In the genomic region with DNA sequence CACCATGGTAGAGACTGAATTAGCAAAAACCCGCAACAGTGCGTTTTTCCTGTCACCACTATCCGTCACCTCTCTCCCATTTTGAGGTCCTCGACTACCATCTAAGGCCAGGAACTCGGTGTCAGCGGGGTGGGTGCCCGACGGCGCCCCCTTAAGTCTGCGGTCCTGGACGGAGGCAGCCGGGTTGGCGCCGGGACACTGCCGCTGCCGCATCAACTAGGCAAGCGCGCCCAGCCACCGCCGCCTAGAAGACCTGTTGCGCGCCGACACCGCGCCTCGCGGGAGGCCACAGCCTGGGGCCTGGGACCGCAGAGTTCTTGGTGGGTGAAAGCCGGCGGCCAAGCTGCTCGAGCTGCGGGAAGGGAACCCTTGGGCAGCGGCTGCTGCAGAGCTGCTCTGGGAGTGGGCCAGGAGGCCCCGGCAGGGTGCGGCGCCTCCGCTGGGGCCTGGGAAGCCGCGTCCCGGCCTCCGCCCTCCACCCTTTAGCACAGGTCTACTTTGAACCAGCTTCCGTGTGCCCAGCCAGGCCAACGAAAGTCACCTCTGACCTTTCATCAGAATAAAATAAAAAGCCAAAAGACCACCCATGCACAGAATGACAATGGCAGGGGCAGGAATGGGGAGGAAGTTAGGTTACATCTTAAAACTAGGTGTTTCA, we compare ENCODE assay signal across 17 cellular contexts. TPM values are rescaled to one million over a fixed set of nuclear protein-coding genes. Genes with fewer than 3 reads are reported as not detected.
DNase-seq lines count a peak whose midpoint lies in the region; ATAC-seq, FAIRE-seq and TF ChIP-seq lines count a peak whose summit lies in the region.
"Had no signal": no experiment of that assay in that cellular context is flagged by ENCODE, and none has a peak within 500 bp of the region (broad histone marks: within the 10 kb centered on the region; RNA-seq: fewer than 3 reads in every experiment).

No MANE protein-coding gene starts in this region.

- H3K56ac ChIP-seq in H9 (ENCODE audit: insufficient read length, low read depth, low read length): no peak overlapping the region

- no peak overlapping the region for H3K4ac ChIP-seq in H9 (ENCODE audit: low read depth, low read length)

- H3K18ac ChIP-seq in H9 (ENCODE audit: insufficient read length, low read depth, low read length): no peak overlapping the region

- H3K9me3 Mint-ChIP-seq in H9 (peaks cover 0 to 3% of the 10 kb centered on the region in 2 experiments; a peak in 3 of 5 replicates), nephron progenitor cell (no peaks in the 10 kb centered on the region)
- H3K9me3 Mint-ChIP-seq: activated naive CD4-positive, alpha-beta T cell treated with anti-CD3 and anti-CD28 coated beads, Interleukin-2, amount 50 U/mL, for 72 hours; CD4-positive, alpha-beta T cell had no signal

- intact Hi-C loops in endothelial cell of umbilical vein (cut with micrococcal nuclease) (no loop called here), sigmoid colon (cut with DNase I) (no loop called here)

- H4K20me1 ChIP-seq in H9 (ENCODE audit: control insufficient read depth, insufficient read depth, insufficient read length) (no peaks in the 10 kb centered on the region), endothelial cell of umbilical vein (replicated peaks; ENCODE audit: control insufficient read depth, extremely low read depth, insufficient read depth, low read length) (no peaks in the 10 kb centered on the region)

- H3K27me3 ChIP-seq in H9 (ENCODE audit: insufficient read depth, low read length) (peaks cover 47% of the 10 kb centered on the region), endothelial cell of umbilical vein (ENCODE audit: control insufficient read depth in 2 of 2, insufficient read depth in 2 of 2, low read length in 2 of 2) (peaks cover 69 to 80% of the 10 kb centered on the region in 2 experiments), sigmoid colon (peaks cover 50 to 98% (median 74%) of the 10 kb centered on the region in 3 donors)

- H3K4me3 Mint-ChIP-seq in H9 (peak overlapping the region; percentile 72 to 76), nephron progenitor cell (no peak overlapping the region)
- H3K4me3 Mint-ChIP-seq: HFFc6 had no signal

- CTCF ChIA-PET in endothelial cell of umbilical vein (lab: Charles Lee): no interaction called here

- TF ChIP-seq EP300 in sigmoid colon (IDR thresholded peaks at IDR 0.05): no peak

- H3K4me3 ChIP-seq in endothelial cell of umbilical vein (replicated peaks in 1 of 3; ENCODE audit: insufficient read depth in 1 of 3, low read depth in 1 of 3, low read length in 3 of 3) (no peak overlapping the region), sigmoid colon (no peak overlapping the region)
- H3K4me3 ChIP-seq: pancreas had no signal

- H3K9me3 ChIP-seq in H9 (ENCODE audit: control insufficient read depth, low read depth, low read length) (no peaks in the 10 kb centered on the region), endothelial cell of umbilical vein (replicated peaks; ENCODE audit: control insufficient read depth, insufficient read depth, low read length) (no peaks in the 10 kb centered on the region), sigmoid colon (no peaks in the 10 kb centered on the region)
- H3K9me3 ChIP-seq: pancreas had no signal

- TF ChIP-seq CTCF in H9 (conservative IDR thresholded peaks at IDR 0.05): peak; percentile 63
- no peak for TF ChIP-seq CTCF in endothelial cell of umbilical vein (IDR thresholded peaks at IDR 0.05; ENCODE audit: extremely low read depth in 1 of 2, insufficient read depth in 1 of 2, low read depth in 1 of 2, low read length in 2 of 2)
- TF ChIP-seq CTCF in nephron progenitor cell (IDR thresholded peaks at IDR 0.05): peak; percentile 8
- no peak for TF ChIP-seq CTCF in sigmoid colon (IDR thresholded peaks at IDR 0.05)

- TF ChIP-seq POLR2A in endothelial cell of umbilical vein (IDR thresholded peaks at IDR 0.05; ENCODE audit: low read depth, low read length) (no peak), sigmoid colon (IDR thresholded peaks at IDR 0.05) (no peak)

- FAIRE-seq in endothelial cell of umbilical vein (lab: Jason Lieb, UNC): no peak
- FAIRE-seq: frontal cortex, islet of Langerhans, pancreas had no signal

- no peak overlapping the region for H4K8ac ChIP-seq in H9 (replicated peaks; ENCODE audit: insufficient read length, low read depth, low read length)

- no peak for ATAC-seq in HG02870 (IDR thresholded peaks at IDR 0.05; ENCODE audit: unreplicated experiment)
- ATAC-seq: pancreas had no signal

- no peak overlapping the region for H2BK20ac ChIP-seq in H9 (ENCODE audit: low read depth, low read length, poor library complexity, severe bottlenecking)

- H2BK5ac ChIP-seq in H9 (ENCODE audit: insufficient read length, low read length): no peak overlapping the region

- no TSS peak for BruUV-seq in endothelial cell of umbilical vein (replicated peaks; lab: Mats Ljungman, UMichigan)

- no peaks in the 10 kb centered on the region for H3K79me1 ChIP-seq in H9 (ENCODE audit: insufficient read depth, low read depth, low read length, poor library complexity, severe bottlenecking)

- no peak overlapping the region for H3K14ac ChIP-seq in H9 (ENCODE audit: insufficient read depth, low read length)

- no peak overlapping the region for H2AK5ac ChIP-seq in H9 (ENCODE audit: insufficient read length, low read length)

- no peak overlapping the region for H2BK120ac ChIP-seq in H9 (ENCODE audit: low read depth, low read length, poor library complexity, severe bottlenecking)

- H3K4me1 Mint-ChIP-seq in H9: peaks cover 47 to 51% of the 10 kb centered on the region in 2 experiments
- H3K4me1 Mint-ChIP-seq in nephron progenitor cell: peaks cover 31% of the 10 kb centered on the region

- no CpG with 5 or more reads among the region's 43 CpGs for WGBS in H9 (ENCODE audit: extremely low coverage, insufficient read length, low lambda C conversion rate)
- WGBS in sigmoid colon, 2 donors: 2 to 4% methylated on average over 43 of the region's 43 CpGs

- H3T11ph ChIP-seq in H9 (ENCODE audit: low read length): no peak overlapping the region

- H2AFZ ChIP-seq in H9 (ENCODE audit: low read length) (no peak overlapping the region), endothelial cell of umbilical vein (ENCODE audit: low read depth, low read length) (no peak overlapping the region)

- POLR2A ChIA-PET in endothelial cell of umbilical vein (lab: Charles Lee): no interaction called here

- no peak overlapping the region for H3K9ac ChIP-seq in H9 (ENCODE audit: extremely low read depth, insufficient read length, low read length)
- no peak overlapping the region for H3K9ac ChIP-seq in endothelial cell of umbilical vein (replicated peaks; ENCODE audit: extremely low read depth, insufficient read depth, low read length)

- H3K23me2 ChIP-seq in H9 (ENCODE audit: insufficient read length, low read depth, low read length, poor library complexity, severe bottlenecking): peaks cover 22% of the 10 kb centered on the region

- H3K4me2 ChIP-seq in H9 (ENCODE audit: insufficient read depth, insufficient read length, low read length): peak overlapping the region; percentile 52
- no peak overlapping the region for H3K4me2 ChIP-seq in endothelial cell of umbilical vein (ENCODE audit: insufficient read depth, low read length)

- dilution Hi-C loops in endothelial cell of umbilical vein (cut with MboI; ENCODE audit: extremely low pct_ligation_motif_present, low sequenced_read_pairs): no loop called here

- H3K36me3 ChIP-seq in endothelial cell of umbilical vein (ENCODE audit: control insufficient read depth in 2 of 2, extremely low read depth in 1 of 2, insufficient read depth in 2 of 2, low read length in 2 of 2) (no peaks in the 10 kb centered on the region), sigmoid colon (no peaks in the 10 kb centered on the region)
- H3K36me3 ChIP-seq: pancreas had no signal

- peaks cover 82% of the 10 kb centered on the region for H3K27me3 Mint-ChIP-seq in H9 (ENCODE audit: low read depth)
- H3K27me3 Mint-ChIP-seq in nephron progenitor cell (ENCODE audit: low read depth, poor library complexity): peaks cover 92% of the 10 kb centered on the region

- no peak overlapping the region for H3K27ac ChIP-seq in H9 (ENCODE audit: insufficient read length, low read depth, low read length)
- no peak overlapping the region for H3K27ac ChIP-seq in endothelial cell of umbilical vein (ENCODE audit: insufficient read depth, low read depth, low read length)
- no peak overlapping the region for H3K27ac ChIP-seq in sigmoid colon
- H3K27ac ChIP-seq: pancreas had no signal

- DNase-seq in DMS53 (lab: John Stamatoyannopoulos, UW): peak; percentile 41
- DNase-seq in DMS53 treated with DMSO at 0.1 percent for 48 hours (lab: John Stamatoyannopoulos, UW; ENCODE audit: unreplicated experiment): no peak
- peak; percentile 80 for DNase-seq in H9
- no peak for DNase-seq in endothelial cell of umbilical vein (ENCODE audit: low read depth, low spot score)
- DNase-seq in nephron progenitor cell: peak; percentile 67
- DNase-seq in NCI-H446 (lab: John Stamatoyannopoulos, UW): no peak
- no peak for DNase-seq in sigmoid colon
- DNase-seq: CD4-positive, alpha-beta T cell; central memory CD4-positive, alpha-beta T cell; HFFc6; NCI-H1436 treated with DMSO at 0.1 percent for 48 hours had no signal

- peaks cover 10% of the 10 kb centered on the region for H3K4me1 ChIP-seq in H9 (ENCODE audit: insufficient read depth, low read length)
- no peaks in the 10 kb centered on the region for H3K4me1 ChIP-seq in endothelial cell of umbilical vein (ENCODE audit: control insufficient read depth, extremely low read depth, insufficient read depth, low read length)
- H3K4me1 ChIP-seq in sigmoid colon: peaks cover 0 to 45% (median 41%) of the 10 kb centered on the region in 4 donors

- H2BK12ac ChIP-seq in H9 (ENCODE audit: insufficient read length, low read depth, low read length): no peak overlapping the region

- no peak overlapping the region for H4K91ac ChIP-seq in H9 (ENCODE audit: insufficient read length, low read depth, low read length)

- no peak overlapping the region for H4K5ac ChIP-seq in H9 (ENCODE audit: insufficient read length, low read depth, low read length)

- no peaks in the 10 kb centered on the region for H3K9me1 ChIP-seq in endothelial cell of umbilical vein (replicated peaks; ENCODE audit: control insufficient read depth, extremely low read depth, insufficient read depth, low read length)

- H3K79me2 ChIP-seq in H9 (ENCODE audit: insufficient read depth, low read length) (no peaks in the 10 kb centered on the region), endothelial cell of umbilical vein (ENCODE audit: control insufficient read depth, insufficient read depth, low read length) (no peaks in the 10 kb centered on the region)

- no peak overlapping the region for H2BK15ac ChIP-seq in H9 (ENCODE audit: low read depth, low read length)

- H3K36me3 Mint-ChIP-seq in H9 (ENCODE audit: insufficient read depth in 1 of 3, low read depth in 3 of 3) (peaks cover 0 to 3% (median 0%) of the 10 kb centered on the region in 3 experiments; a peak in 1 of 7 replicates), nephron progenitor cell (ENCODE audit: low read depth) (no peaks in the 10 kb centered on the region)

- no peak overlapping the region for H3K23ac ChIP-seq in H9 (ENCODE audit: insufficient read length, low read depth, low read length)

- no peak overlapping the region; a peak in 1 of 7 replicates for H3K27ac Mint-ChIP-seq in H9
- no peak overlapping the region for H3K27ac Mint-ChIP-seq in nephron progenitor cell
- H3K27ac Mint-ChIP-seq: CD4-positive, alpha-beta T cell; HFFc6 had no signal

RNA-seq across cellular contexts. Expression of a gene that starts 3.5 kb away (rescaled TPM):
- total RNA-seq in H9 (2021): 7.8 and 8.4 TPM in 2 replicates
- not detected in 2 replicates for total RNA-seq in endothelial cell of umbilical vein
- polyA plus RNA-seq in endothelial cell of umbilical vein: not detected in 2 replicates
- not detected in 2 replicates for polyA plus RNA-seq in endothelial cell of umbilical vein (2011; cell fraction: cytosol; rRNA removed)
- not detected in 2 replicates for polyA plus RNA-seq in endothelial cell of umbilical vein (2011; cell fraction: nucleus; rRNA removed)
- not detected in 2 replicates for polyA plus RNA-seq in endothelial cell of umbilical vein (2012)
- polyA minus RNA-seq in endothelial cell of umbilical vein: not detected in 2 replicates
- polyA minus RNA-seq in endothelial cell of umbilical vein (2011; cell fraction: cytosol; rRNA and poly(A)+ RNA removed): not detected
- polyA minus RNA-seq in endothelial cell of umbilical vein (2011; cell fraction: nucleus; rRNA and poly(A)+ RNA removed): not detected in 2 replicates
- not detected for total RNA-seq in sigmoid colon
- polyA plus RNA-seq in sigmoid colon: not detected
- total RNA-seq: activated naive CD4-positive, alpha-beta T cell treated with anti-CD3 and anti-CD28 coated beads, Interleukin-2, amount 50 U/mL, for 72 hours; CD4-positive, alpha-beta T cell; frontal cortex; HFFc6; pancreas; SK-MEL-5 had no signal
- polyA plus RNA-seq: pancreas had no signal

Comparison
In these comparisons a context has a peak if more than half of its experiments do, and no peak if none do; other contexts are left out.
1. DNase-seq: peak in DMS53 (single experiment), H9 (single experiment) and nephron progenitor cell (single experiment); none in DMS53 treated with DMSO at 0.1 percent for 48 hours (single experiment), endothelial cell of umbilical vein (single experiment), NCI-H446 (0 of 2) and sigmoid colon (single experiment).
2. CTCF ChIP-seq: peak in H9 (single experiment) and nephron progenitor cell (single experiment); none in endothelial cell of umbilical vein (0 of 2) and sigmoid colon (0 of 4).